1 cellular context compared by ENCODE assay signal in genomic region chr2:170535552-170535951, GRCh38.
TF ChIP-seq lines count a peak whose summit lies in the region.

No MANE protein-coding gene starts in this region.

TF ChIP-seq in GM23338, 12 proteins besides CTCF, POLR2A, EP300 and RAD21 (continued from another document):
- TF ChIP-seq ZNF462 (CRISPR knock-in tag; IDR thresholded peaks at IDR 0.05) (no peak), NANOG (IDR thresholded peaks at IDR 0.05; ENCODE audit: borderline replicate concordance) (no peak), REST (IDR thresholded peaks at IDR 0.05; ENCODE audit: unreplicated experiment) (no peak), EZH2phosphoT487 (IDR thresholded peaks at IDR 0.05; ENCODE audit: unreplicated experiment) (no peak), ZNF331 (CRISPR knock-in tag; IDR thresholded peaks at IDR 0.05; ENCODE audit: low read depth) (no peak), EZH2 (IDR thresholded peaks at IDR 0.05; ENCODE audit: low read depth, unreplicated experiment) (no peak)
